27 cellular contexts compared by ENCODE assay signal in genomic region chr9:136339958-136340310, GRCh38. TPM values are rescaled to one million over a fixed set of nuclear protein-coding genes. Genes with fewer than 3 reads are reported as not detected.
"Had no signal": no experiment of that assay in that cellular context is flagged by ENCODE, and none has a peak within 500 bp of the region (broad histone marks: within the 10 kb centered on the region; RNA-seq: fewer than 3 reads in every experiment).

No MANE protein-coding gene starts in this region.

- ATAC-seq: naive thymus-derived CD8-positive, alpha-beta T cell; stimulated activated memory B cell treated with anti-CD40 and anti-IgM and Interleukin-4, amounts not matched to agents 10 μg/mL and 1 μg/mL and 100 μg/mL, for 72 hours; stimulated activated naive CD8-positive, alpha-beta T cell treated with anti-CD3 and anti-CD28 coated beads, Interleukin-15, Interleukin-2, amounts not matched to agents 100 U/mL and 50 U/mL, for 24 hours had no signal

- H3K4me1 ChIP-seq: foreskin keratinocyte had no signal

- H3K36me3 ChIP-seq: ovary, transverse colon, upper lobe of right lung had no signal

- H3K9me3 ChIP-seq: esophagus muscularis mucosa, gastroesophageal sphincter, heart left ventricle, lower lobe of right lung, ovary, spleen, thoracic aorta, transverse colon, upper lobe of right lung had no signal

- DNase-seq: effector memory CD4-positive, alpha-beta T cell; foreskin keratinocyte; kidney glomerular epithelial cell; occipital lobe; ovary; stimulated activated CD4-positive, alpha-beta T cell treated with anti-CD3 and anti-CD28 coated beads, Interleukin-4, amount 100 ng/mL, for 4 hours had no signal

- H3K27me3 ChIP-seq: esophagus muscularis mucosa, gastroesophageal sphincter, heart left ventricle, ovary, spleen, upper lobe of right lung had no signal

- H3K27ac ChIP-seq: esophagus muscularis mucosa, foreskin keratinocyte, gastroesophageal sphincter, lower lobe of right lung, ovary, skin epidermis, spleen, thoracic aorta, transverse colon, upper lobe of right lung had no signal

- FAIRE-seq: endothelial cell of umbilical vein had no signal

- H3K4me3 ChIP-seq: coronary artery, esophagus muscularis mucosa, gastroesophageal sphincter, heart left ventricle, lower lobe of right lung, ovary, skin epidermis, spleen, thoracic aorta, transverse colon, upper lobe of right lung had no signal

RNA-seq across cellular contexts. Expression of gene CCDC187, which starts 36.0 kb away (rescaled TPM):
- total RNA-seq: dermis blood vessel endothelial cell; endothelial cell of umbilical vein; esophagus muscularis mucosa; fibroblast of lung; foreskin keratinocyte; gastroesophageal sphincter; left ventricle myocardium superior; mesenteric fat pad; myocyte; naive thymus-derived CD8-positive, alpha-beta T cell; posterior vena cava; thoracic aorta had no signal
- polyA plus RNA-seq: endothelial cell of umbilical vein; fibroblast of lung; heart left ventricle; immature natural killer cell; naive thymus-derived CD8-positive, alpha-beta T cell had no signal
